14 cellular contexts compared by ENCODE assay signal in genomic region chr2:175855794-175856453, GRCh38.
A peak's percentile ranks its signal among the peaks of the same experiment; 100 is the strongest.
DNase-seq lines count a peak whose midpoint lies in the region; ATAC-seq and TF ChIP-seq lines count a peak whose summit lies in the region.
"Had no signal": no experiment of that assay in that cellular context is flagged by ENCODE, and none has a peak within 500 bp of the region (broad histone marks: within the 10 kb centered on the region; RNA-seq: fewer than 3 reads in every experiment).

No MANE protein-coding gene starts in this region.

- no peaks in the 10 kb centered on the region for H3F3A ChIP-seq in Loucy (ENCODE audit: low read depth)

- POLR2A ChIA-PET in GM10248 (lab: Yijun Ruan, JAX) = no interaction called here

- 15% methylated on average over 2 of the region's 4 CpGs for WGBS in mesenchymal stem cell
- 54 to 68% methylated on average over 4 of the region's 4 CpGs for WGBS in testis, 2 donors

- TF ChIP-seq POLR2A in testis (IDR thresholded peaks at IDR 0.05) = no peak

- H3K79me1 ChIP-seq in mesenchymal stem cell (replicated peaks; ENCODE audit: low read length, poor library complexity, severe bottlenecking) = no peaks in the 10 kb centered on the region

- H3K9ac ChIP-seq in Loucy (ENCODE audit: low read depth, low read length, poor library complexity, severe bottlenecking) = no peak overlapping the region
- no peak overlapping the region for H3K9ac ChIP-seq in mesenchymal stem cell (ENCODE audit: low read length)

- no peak overlapping the region for H2AK5ac ChIP-seq in mesenchymal stem cell (ENCODE audit: low read length, severe bottlenecking)

- H3K4me2 ChIP-seq in Loucy (ENCODE audit: low read depth, low read length, poor library complexity, severe bottlenecking) (no peak overlapping the region), mesenchymal stem cell (ENCODE audit: low read length, poor library complexity, severe bottlenecking) (no peak overlapping the region)

- no peak overlapping the region for H3K27ac ChIP-seq in mesenchymal stem cell (ENCODE audit: low read length, poor library complexity, severe bottlenecking)
- H3K27ac ChIP-seq in testis = no peak overlapping the region
- H3K27ac ChIP-seq: C4-2B had no signal

- no peak overlapping the region for H3K14ac ChIP-seq in mesenchymal stem cell (ENCODE audit: low read length in 2 of 2)

- no peaks in the 10 kb centered on the region for H4K20me1 ChIP-seq in Loucy (ENCODE audit: insufficient read depth, low read length, poor library complexity, severe bottlenecking)

- TF ChIP-seq CTCF in Loucy (conservative IDR thresholded peaks at IDR 0.05; ENCODE audit: low read length) (no peak), testis (IDR thresholded peaks at IDR 0.05) (no peak), GM10248 (IDR thresholded peaks at IDR 0.05; ENCODE audit: control extremely low read depth, extremely low read depth, low read depth, missing control alignments) (no peak)

- H3K4me3 ChIP-seq in Loucy (ENCODE audit: low read length, poor library complexity, severe bottlenecking) (no peak overlapping the region), mesenchymal stem cell (ENCODE audit: insufficient read depth in 1 of 2, low read depth in 1 of 2, low read length in 2 of 2) (no peak overlapping the region), testis (no peak overlapping the region)

- no peak overlapping the region for H2BK15ac ChIP-seq in mesenchymal stem cell (ENCODE audit: low read depth, poor library complexity, severe bottlenecking)

- in situ Hi-C loops in ACHN (cut with HindIII; ENCODE audit: low pct_ligation_motif_present, low pct_unique_long_range_greater_than_20kb, low sequenced_read_pairs) = no loop called here

- CTCF ChIA-PET in GM10248 (lab: Yijun Ruan, JAX) = interaction anchor here (1.2 to 1.7 kb wide), 2 partner anchors 11 to 12 kb away, joined by 3 to 4 read pairs; no protein-coding TSS in a partner anchor

- no peak overlapping the region for H3K18ac ChIP-seq in mesenchymal stem cell (ENCODE audit: low read depth in 1 of 2, low read length in 2 of 2)

- H4K8ac ChIP-seq in mesenchymal stem cell (ENCODE audit: low read length) = no peak overlapping the region

- H2BK5ac ChIP-seq in mesenchymal stem cell (ENCODE audit: low read depth, low read length, poor library complexity, severe bottlenecking) = no peak overlapping the region

- H2AFZ ChIP-seq in Loucy (ENCODE audit: low read length) (peak overlapping the region; percentile 22; the same call in 1 of the 2 replicates), mesenchymal stem cell (ENCODE audit: low read depth, low read length) (no peak overlapping the region)

- H3K23ac ChIP-seq in mesenchymal stem cell (ENCODE audit: low read length in 2 of 2) = no peak overlapping the region

- intact Hi-C loops in sciatic nerve (cut with DNase I) = no loop called here
- intact Hi-C loops in testis (cut with DNase I; ENCODE audit: low total_unique reads) = no loop called here

- no peaks in the 10 kb centered on the region for H3K9me3 ChIP-seq in Loucy (ENCODE audit: insufficient read depth, low read depth, low read length)
- H3K9me3 ChIP-seq in mesenchymal stem cell (ENCODE audit: control insufficient read depth, low read length) = no peaks in the 10 kb centered on the region
- H3K9me3 ChIP-seq in testis = no peaks in the 10 kb centered on the region

- ATAC-seq in sciatic nerve = no peak
- ATAC-seq: activated naive CD4-positive, alpha-beta T cell treated with anti-CD3 and anti-CD28 coated beads, Interleukin-2, amount 50 U/mL, for 72 hours; WTC11 had no signal

- H3K4me1 ChIP-seq in Loucy (ENCODE audit: insufficient read depth, low read length, poor library complexity, severe bottlenecking) (no peaks in the 10 kb centered on the region), mesenchymal stem cell (ENCODE audit: control insufficient read depth, insufficient read depth, low read depth, low read length) (peaks cover 3% of the 10 kb centered on the region), testis (no peaks in the 10 kb centered on the region)

- H4K91ac ChIP-seq in mesenchymal stem cell (ENCODE audit: low read length) = peak overlapping the region; percentile 50

- no peaks in the 10 kb centered on the region for H3K79me2 ChIP-seq in Loucy (ENCODE audit: insufficient read depth, low read length)

- H2BK120ac ChIP-seq in mesenchymal stem cell (ENCODE audit: low read depth, low read length) = no peak overlapping the region

- no peak overlapping the region for H2BK12ac ChIP-seq in mesenchymal stem cell (ENCODE audit: low read length in 2 of 2)

- DNase-seq in ACHN = peak; percentile 62
- DNase-seq in dedifferentiated amniotic fluid mesenchymal stem cell (ENCODE audit: extremely low spot score) = peak; percentile 71
- peak; percentile 34 for DNase-seq in mesenchymal stem cell
- DNase-seq in sciatic nerve (ENCODE audit: low spot score) = no peak
- no peak for DNase-seq in testis
- no peak for DNase-seq in activated naive CD4-positive, alpha-beta T cell treated with Interleukin-2 at 50 U/mL for 16 hours
- DNase-seq in GM10248 (ENCODE audit: extremely low spot score) = no peak
- DNase-seq: erythroblast, GOT3, naive B cell had no signal

- no peaks in the 10 kb centered on the region for H3K9me2 ChIP-seq in Loucy (replicated peaks; ENCODE audit: low read depth, low read length)

- H3K36me3 ChIP-seq in Loucy (ENCODE audit: insufficient read depth, low read length) = no peaks in the 10 kb centered on the region
- H3K36me3 ChIP-seq in mesenchymal stem cell (ENCODE audit: control insufficient read depth in 1 of 2, insufficient read depth in 2 of 2, low read depth in 1 of 2, low read length in 2 of 2) = no peaks in the 10 kb centered on the region
- H3K36me3 ChIP-seq in testis (ENCODE audit: low read depth, missing control alignments) = no peaks in the 10 kb centered on the region

- H3K4ac ChIP-seq in mesenchymal stem cell (ENCODE audit: low read depth in 1 of 2, low read length in 2 of 2) = no peak overlapping the region

- H3K27me3 ChIP-seq in Loucy (ENCODE audit: insufficient read depth, low read length, poor library complexity, severe bottlenecking) (no peaks in the 10 kb centered on the region), mesenchymal stem cell (ENCODE audit: control insufficient read depth in 1 of 2, insufficient read depth in 1 of 2, low read length in 2 of 2) (no peaks in the 10 kb centered on the region), testis (no peaks in the 10 kb centered on the region)

Comparison
In these comparisons a context has a peak if more than half of its experiments do, and no peak if none do; other contexts are left out.
1. DNase-seq: peak in ACHN (single experiment), dedifferentiated amniotic fluid mesenchymal stem cell (single experiment) and mesenchymal stem cell (single experiment); none in sciatic nerve (single experiment), testis (single experiment), activated naive CD4-positive, alpha-beta T cell treated with Interleukin-2 at 50 U/mL for 16 hours (single experiment) and GM10248 (single experiment).